15 cellular contexts compared by ENCODE assay signal in genomic region chr4:22635182-22635549, GRCh38. TPM values are rescaled to one million over a fixed set of nuclear protein-coding genes. Genes with fewer than 3 reads are reported as not detected.
"Had no signal": no experiment of that assay in that cellular context is flagged by ENCODE, and none has a peak within 500 bp of the region (broad histone marks: within the 10 kb centered on the region; RNA-seq: fewer than 3 reads in every experiment).

No MANE protein-coding gene starts in this region.

RNA-seq across cellular contexts. Expression of gene GBA3, which starts 57.6 kb away (rescaled TPM):
- total RNA-seq: activated B cell treated with CpG ODN at 0.5 μM for 24 hours; activated CD4-positive, alpha-beta memory T cell treated with anti-CD3 and anti-CD28 coated beads for 36 hours; activated CD4-positive, alpha-beta T cell treated with anti-CD3 and anti-CD28 coated beads, Interleukin-2, amount 10 ng/mL, durations not matched to agents 24 days and 14 days; activated CD8-positive, alpha-beta memory T cell treated with anti-CD3 and anti-CD28 coated beads for 36 hours; activated CD8-positive, alpha-beta T cell treated with anti-CD3 and anti-CD28 coated beads for 36 hours; activated naive CD4-positive, alpha-beta T cell treated with anti-CD3 and anti-CD28 coated beads for 36 hours; activated naive CD4-positive, alpha-beta T cell treated with anti-CD3 and anti-CD28 coated beads, Interleukin-2, amount 50 U/mL, for 72 hours; activated naive CD8-positive, alpha-beta T cell treated with anti-CD3 and anti-CD28 coated beads for 36 hours; activated T-cell treated with anti-CD3 and anti-CD28 coated beads, Interleukin-2, amount 50 U/mL, for 4 hours; activated T-cell treated with anti-CD3 and anti-CD28 coated beads, Interleukin-2, amount 50 U/mL, for 72 hours; activated T-helper 1 cell treated with anti-CD3 and anti-CD28 coated beads, Interleukin-12 subunit alpha, Interleukin-12 subunit beta, Interleukin-2, Interleukin-4 antibody, amounts not matched to agents 30 ng/mL and 10 ng/mL and 1 ng/mL, durations not matched to agents 14 hours and 24 hours and 36 hours; activated T-helper 17 cell treated with anti-CD3 and anti-CD28 coated beads, Interleukin-2, amount 50 U/mL, for 72 hours; aorta; astrocyte; cardiac septum had no signal
